ENCODE assay signal across 28 cellular contexts in genomic region chr22:33050614-33051230, GRCh38. TPM values are rescaled to one million over a fixed set of nuclear protein-coding genes. Genes with fewer than 3 reads are reported as not detected.
"Had no signal": no experiment of that assay in that cellular context is flagged by ENCODE, and none has a peak within 500 bp of the region (broad histone marks: within the 10 kb centered on the region; RNA-seq: fewer than 3 reads in every experiment).

No MANE protein-coding gene starts in this region.

- H3K4me3 ChIP-seq: esophagus squamous epithelium, gastroesophageal sphincter, hepatocyte, left ventricle myocardium inferior, lower lobe of right lung, psoas muscle, spleen, stomach, thoracic aorta, transverse colon had no signal

- H3K4me3 Mint-ChIP-seq: dendritic cell treated with granulocyte-macrophage colony-stimulating factor and Interleukin-4, amounts not matched to agents 40 ng/mL and 50 ng/mL, for 4 days; effector memory CD8-positive, alpha-beta T cell; nephron progenitor cell had no signal

- H3K4me2 ChIP-seq: hepatocyte had no signal

- H3K27ac Mint-ChIP-seq: dendritic cell treated with granulocyte-macrophage colony-stimulating factor and Interleukin-4, amounts not matched to agents 40 ng/mL and 50 ng/mL, for 4 days; effector memory CD8-positive, alpha-beta T cell; nephron progenitor cell had no signal

- DNase-seq: effector memory CD8-positive, alpha-beta T cell; esophagus squamous epithelium; foreskin fibroblast; kidney; left cardiac atrium; left ventricle myocardium inferior; lower lobe of right lung; mesenchymal stem cell; naive B cell; nephron progenitor cell; psoas muscle; retina; spleen; stimulated activated CD4-positive, alpha-beta T cell treated with anti-CD3 and anti-CD28 coated beads, Interleukin-15, amount 100 ng/mL, for 24 hours; stimulated activated CD4-positive, alpha-beta T cell treated with anti-CD3 and anti-CD28 coated beads, Interleukin-1b, Interleukin-23, amount 100 ng/mL, for 48 hours; stimulated activated CD4-positive, alpha-beta T cell treated with anti-CD3 and anti-CD28 coated beads, Interleukin-4, amount 100 ng/mL, for 4 hours; stimulated activated naive CD4-positive, alpha-beta T cell; stomach; substantia nigra; transverse colon had no signal

- H3K36me3 ChIP-seq: esophagus squamous epithelium, gastroesophageal sphincter, left ventricle myocardium inferior, lower lobe of right lung, neutrophil, spleen, stomach, thoracic aorta, transverse colon had no signal

- H3K79me2 ChIP-seq: hepatocyte had no signal

- H3K4me1 ChIP-seq: esophagus squamous epithelium, gastroesophageal sphincter, left ventricle myocardium inferior, lower lobe of right lung, psoas muscle, spleen, stomach, transverse colon had no signal

- H2AFZ ChIP-seq: hepatocyte had no signal

- H3K9me3 ChIP-seq: esophagus squamous epithelium, gastroesophageal sphincter, left ventricle myocardium inferior, lower lobe of right lung, neutrophil, psoas muscle, spleen, stomach, thoracic aorta, transverse colon had no signal

- H3K9me3 Mint-ChIP-seq: dendritic cell treated with granulocyte-macrophage colony-stimulating factor and Interleukin-4, amounts not matched to agents 40 ng/mL and 50 ng/mL, for 4 days; effector memory CD8-positive, alpha-beta T cell; naive B cell; nephron progenitor cell had no signal

- ATAC-seq: effector memory CD8-positive, alpha-beta T cell; gastroesophageal sphincter; left cardiac atrium; lower lobe of right lung; psoas muscle; sciatic nerve had no signal

- FAIRE-seq: kidney had no signal

- H3K27ac ChIP-seq: esophagus squamous epithelium, gastroesophageal sphincter, hepatocyte, left ventricle myocardium inferior, lower lobe of right lung, neutrophil, psoas muscle, spleen, stomach, thoracic aorta, transverse colon had no signal

RNA-seq across cellular contexts. Expression of gene SYN3, which starts 7.5 kb away (rescaled TPM):
- total RNA-seq: epithelial cell of proximal tubule, osteoblast, thoracic aorta had no signal
- polyA plus RNA-seq: stomach had no signal
